ENCODE assay signal across 12 cellular contexts in genomic region chr1:94739521-94740061, GRCh38.
DNase-seq lines count a peak whose midpoint lies in the region; ATAC-seq and TF ChIP-seq lines count a peak whose summit lies in the region.
"Had no signal": no experiment of that assay in that cellular context is flagged by ENCODE, and none has a peak within 500 bp of the region (broad histone marks: within the 10 kb centered on the region; RNA-seq: fewer than 3 reads in every experiment).

No MANE protein-coding gene starts in this region.

- ATAC-seq in Right ventricle myocardium superior (ENCODE audit: poor library complexity), result no peak
- peak; percentile 39 for ATAC-seq in body of pancreas
- ATAC-seq in aorta (ENCODE audit: low FRiP score), result peak; percentile 68
- no peak for ATAC-seq in GM19324 (IDR thresholded peaks at IDR 0.05; ENCODE audit: low FRiP score, unreplicated experiment)
- ATAC-seq: A549 had no signal

- H4K20me1 ChIP-seq in hepatocyte (ENCODE audit: insufficient read depth, poor library complexity, severe bottlenecking), result no peaks in the 10 kb centered on the region

- no peak overlapping the region for H2AFZ ChIP-seq in hepatocyte

- H3K79me2 ChIP-seq in hepatocyte, result peaks cover 2% of the 10 kb centered on the region

- H3K4me3 ChIP-seq in left ventricle myocardium inferior, result no peak overlapping the region
- no peak overlapping the region for H3K4me3 ChIP-seq in body of pancreas
- H3K4me3 ChIP-seq in hepatocyte, result no peak overlapping the region
- H3K4me3 ChIP-seq in aorta (ENCODE audit: low read length in 2 of 2), result no peak overlapping the region
- H3K4me3 ChIP-seq: A549, tibial nerve had no signal

- no peak for TF ChIP-seq POLR2A in body of pancreas (IDR thresholded peaks at IDR 0.05)

- no peak for TF ChIP-seq CTCF in left ventricle myocardium inferior (IDR thresholded peaks at IDR 0.05; ENCODE audit: borderline replicate concordance)
- TF ChIP-seq CTCF in body of pancreas (IDR thresholded peaks at IDR 0.05), result no peak
- TF ChIP-seq CTCF in hepatocyte (IDR thresholded peaks at IDR 0.05; ENCODE audit: poor library complexity), result no peak

- H3K9me3 ChIP-seq in left ventricle myocardium inferior (replicated peaks) (no peaks in the 10 kb centered on the region), body of pancreas (no peaks in the 10 kb centered on the region), hepatocyte (ENCODE audit: low read depth) (no peaks in the 10 kb centered on the region), aorta (ENCODE audit: control insufficient read depth, low read length) (no peaks in the 10 kb centered on the region)
- H3K9me3 ChIP-seq: A549, tibial nerve had no signal

- H3K36me3 ChIP-seq in left ventricle myocardium inferior (no peaks in the 10 kb centered on the region), body of pancreas (replicated peaks in 1 of 2; ENCODE audit: insufficient read depth in 1 of 2, low read depth in 2 of 2) (no peaks in the 10 kb centered on the region), hepatocyte (replicated peaks; ENCODE audit: insufficient read depth, low read depth) (no peaks in the 10 kb centered on the region), aorta (ENCODE audit: control insufficient read depth in 1 of 2, insufficient read depth in 2 of 2, low read length in 1 of 2) (no peaks in the 10 kb centered on the region)
- H3K36me3 ChIP-seq: tibial nerve had no signal

- no peaks in the 10 kb centered on the region for H3K9me2 ChIP-seq in hepatocyte (replicated peaks; ENCODE audit: insufficient read depth)

- H3K27me3 ChIP-seq in left ventricle myocardium inferior (ENCODE audit: low read depth), result no peaks in the 10 kb centered on the region
- H3K27me3 ChIP-seq in body of pancreas, result no peaks in the 10 kb centered on the region
- no peaks in the 10 kb centered on the region for H3K27me3 ChIP-seq in hepatocyte
- H3K27me3 ChIP-seq in aorta (ENCODE audit: control insufficient read depth in 1 of 2, insufficient read depth in 2 of 2, low read length in 1 of 2), result no peaks in the 10 kb centered on the region
- H3K27me3 ChIP-seq: tibial nerve had no signal

- H3K4me2 ChIP-seq in hepatocyte, result no peak overlapping the region
- H3K4me2 ChIP-seq: A549 had no signal

- 69 to 82% methylated on average over 7 of the region's 7 CpGs for WGBS in body of pancreas, 2 donors
- WGBS in hepatocyte (ENCODE audit: low lambda C conversion rate, missing lambda C conversion rate), result 79% methylated on average over 7 of the region's 7 CpGs
- WGBS in aorta, 2 donors, result 49 to 69% methylated on average over 7 of the region's 7 CpGs

- H3K27ac ChIP-seq in left ventricle myocardium inferior (replicated peaks) (no peak overlapping the region), body of pancreas (no peak overlapping the region), hepatocyte (peak overlapping the region; percentile 57), aorta (ENCODE audit: low read depth in 1 of 2, low read length in 2 of 2) (no peak overlapping the region)
- H3K27ac ChIP-seq: A549 had no signal

- DNase-seq in Right ventricle myocardium superior (peak; percentile 58), left ventricle myocardium inferior (no peak), body of pancreas (peak in 3 of 4 donors; percentile 24 to 37 (median 30)), hepatocyte (ENCODE audit: low spot score) (no peak), aorta (peak; percentile 86 to 87), NCI-H1417 (lab: John Stamatoyannopoulos, UW) (no peak), NCI-H2107 (lab: John Stamatoyannopoulos, UW) (no peak)
- DNase-seq: NCI-H2227 treated with DMSO at 0.1 percent for 48 hours, nephron progenitor cell had no signal

- intact Hi-C loops in Right ventricle myocardium superior (cut with DNase I) (no loop called here), left ventricle myocardium inferior (cut with micrococcal nuclease) (no loop called here), body of pancreas (cut with DNase I) (no loop called here), aorta (cut with DNase I) (no loop called here)

- H3K4me1 ChIP-seq in left ventricle myocardium inferior, result peaks cover 26% of the 10 kb centered on the region
- peaks cover 12% of the 10 kb centered on the region for H3K4me1 ChIP-seq in body of pancreas
- H3K4me1 ChIP-seq in hepatocyte (ENCODE audit: insufficient read depth), result peaks cover 37% of the 10 kb centered on the region
- H3K4me1 ChIP-seq in aorta (ENCODE audit: control insufficient read depth in 1 of 2, insufficient read depth in 2 of 2, low read length in 2 of 2), result no peaks in the 10 kb centered on the region

Comparison
In these comparisons a context has a peak if more than half of its experiments do, and no peak if none do; other contexts are left out.
1. DNase-seq: peak in Right ventricle myocardium superior (single experiment), body of pancreas (3 of 4) and aorta (2 of 2); none in left ventricle myocardium inferior (single experiment), hepatocyte (single experiment), NCI-H1417 (0 of 3) and NCI-H2107 (single experiment).
2. ATAC-seq: peak in body of pancreas (single experiment) and aorta (single experiment); none in Right ventricle myocardium superior (single experiment) and GM19324 (single experiment).